3 cellular contexts compared by ENCODE assay signal in the genomic region with DNA sequence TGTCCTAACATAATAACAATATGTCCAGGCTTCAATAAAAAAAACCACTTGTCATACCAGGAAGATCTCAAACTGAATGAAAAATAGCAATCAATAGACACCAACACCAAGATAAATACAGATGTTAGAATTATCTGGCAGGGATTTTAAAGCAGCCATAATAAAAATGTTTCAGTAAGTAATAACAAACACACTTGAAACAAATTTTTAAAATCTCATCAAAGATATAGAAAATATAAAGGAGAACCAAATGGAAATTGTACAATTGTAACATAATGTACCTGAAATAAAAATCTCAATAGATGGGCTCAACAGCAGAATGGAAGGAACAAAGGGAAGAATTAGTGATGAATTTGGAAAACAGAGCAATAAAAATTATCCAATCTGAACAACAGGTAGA.
"Had no signal": no experiment of that assay in that cellular context is flagged by ENCODE, and none has a peak within 500 bp of the region (broad histone marks: within the 10 kb centered on the region; RNA-seq: fewer than 3 reads in every experiment).

No MANE protein-coding gene starts in this region.

- ATAC-seq: GM12878 had no signal

- H3K4me3 ChIP-seq: GM12878 had no signal

- DNase-seq: GDM1, GF-D8 had no signal
